Comparison of ENCODE assay signal across 1 cellular context in the genomic region with DNA sequence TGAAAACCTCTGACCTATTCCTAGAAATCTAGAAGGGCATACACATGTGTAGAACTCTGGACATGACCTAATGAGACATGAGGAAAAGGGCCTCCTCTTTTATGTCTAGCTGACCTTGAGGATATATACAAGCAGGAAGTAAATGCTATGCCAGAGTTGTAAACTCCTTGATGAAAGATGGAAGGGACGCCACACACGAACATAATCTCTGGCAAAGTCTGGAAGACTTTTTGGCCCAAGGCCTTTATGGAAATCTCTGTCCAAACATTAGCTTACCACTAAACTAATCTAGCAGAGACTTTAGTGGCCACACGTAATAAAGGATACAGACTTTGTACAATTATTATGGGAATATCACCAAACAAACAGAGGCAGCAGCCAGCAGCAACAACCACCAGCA.
TF ChIP-seq lines count a peak whose summit lies in the region.

No MANE protein-coding gene starts in this region.

TF ChIP-seq in endothelial cell of umbilical vein, 7 proteins besides CTCF, POLR2A, EP300 and RAD21 (continued from another document):
- TF ChIP-seq MAX (IDR thresholded peaks at IDR 0.05; ENCODE audit: insufficient read depth, insufficient read length) (no peak), FOS (IDR thresholded peaks at IDR 0.05; ENCODE audit: borderline replicate concordance, insufficient read depth, low read length) (no peak)
